Comparison of ENCODE assay signal across 19 cellular contexts in the genomic region with DNA sequence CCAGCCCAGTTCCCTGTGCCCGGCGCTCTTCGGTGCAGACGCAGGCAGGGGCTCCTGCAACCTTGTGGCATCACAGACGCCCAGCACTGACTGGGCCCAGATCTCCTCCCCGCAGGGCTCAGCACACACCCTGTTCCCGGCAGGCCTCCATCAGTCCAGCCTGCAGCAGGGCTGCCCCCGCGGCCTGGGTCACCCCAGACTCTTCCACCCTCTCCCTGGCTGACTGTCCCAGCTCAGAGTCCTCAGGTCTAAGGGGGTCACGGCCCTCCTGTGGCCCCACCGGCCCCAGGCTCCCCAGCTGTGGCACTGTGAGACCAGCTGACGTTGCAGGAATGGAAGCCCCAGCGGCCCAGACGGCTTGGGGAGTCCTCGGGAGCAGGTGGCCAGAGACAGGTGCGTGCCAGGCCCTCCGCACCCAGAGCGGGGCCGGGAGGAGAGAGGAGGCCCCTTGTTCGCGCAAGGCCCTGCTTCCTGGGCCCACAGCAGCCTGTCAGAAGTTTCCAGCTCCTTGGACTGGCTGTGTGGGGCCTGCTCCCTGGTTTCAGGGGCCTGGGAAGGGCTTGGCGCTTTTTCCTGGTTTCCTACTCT. TPM values are rescaled to one million over a fixed set of nuclear protein-coding genes. Genes with fewer than 3 reads are reported as not detected.
"Had no signal": no experiment of that assay in that cellular context is flagged by ENCODE, and none has a peak within 500 bp of the region (broad histone marks: within the 10 kb centered on the region; RNA-seq: fewer than 3 reads in every experiment).

No MANE protein-coding gene starts in this region.

- H3K9me3 ChIP-seq: heart left ventricle, prostate gland, transverse colon, vagina had no signal

- ATAC-seq: activated CD8-positive, alpha-beta T cell treated with anti-CD3 and anti-CD28 coated beads for 36 hours; activated naive CD4-positive, alpha-beta T cell treated with anti-CD3 and anti-CD28 coated beads, Interleukin-2, amount 50 U/mL, for 72 hours; stimulated activated naive CD8-positive, alpha-beta T cell treated with anti-CD3 and anti-CD28 coated beads, Interleukin-15, Interleukin-2, amounts not matched to agents 100 U/mL and 50 U/mL, for 24 hours had no signal

- H3K27ac ChIP-seq: heart left ventricle, prostate gland, transverse colon, vagina had no signal

- H3K4me1 ChIP-seq: prostate gland had no signal

- DNase-seq: activated B cell treated with CpG ODN at 0.5 μM for 24 hours; activated CD4-positive, alpha-beta T cell treated with anti-CD3 and anti-CD28 coated beads for 48 hours; activated CD8-positive, alpha-beta memory T cell treated with anti-CD3 and anti-CD28 coated beads, Interleukin-2, amount 50 U/mL, for 4 hours; activated CD8-positive, alpha-beta T cell treated with anti-CD3 and anti-CD28 coated beads for 36 hours; activated gamma-delta T cell; activated T-cell treated with anti-CD3 and anti-CD28 coated beads, Interleukin-2, amount 50 U/mL, for 48 hours; dorsolateral prefrontal cortex; endodermal cell; heart left ventricle; right cardiac atrium; small intestine; stimulated activated CD4-positive, alpha-beta T cell treated with anti-CD3 and anti-CD28 coated beads, Interleukin-4, amount 100 ng/mL, for 24 hours; stimulated activated CD8-positive, alpha-beta memory T cell treated with anti-CD3 and anti-CD28 coated beads, Interleukin-4, amount 100 ng/mL, for 48 hours; stimulated activated naive CD8-positive, alpha-beta T cell treated with anti-CD3 and anti-CD28 coated beads, Interleukin-15, Interleukin-2, amounts not matched to agents 100 U/mL and 50 U/mL, for 24 hours; transverse colon had no signal

- H3K36me3 ChIP-seq: prostate gland, transverse colon, vagina had no signal

- H3K4me3 ChIP-seq: dorsolateral prefrontal cortex, heart left ventricle, prostate gland, transverse colon, vagina had no signal

RNA-seq across cellular contexts. Expression of a gene that starts 10.3 kb away (rescaled TPM):
- total RNA-seq: frontal cortex, vagina had no signal

RNA-seq across cellular contexts. Expression of a gene that starts 22.3 kb away (rescaled TPM):
- total RNA-seq: frontal cortex, vagina had no signal

RNA-seq across cellular contexts. Expression of a gene that starts 29.9 kb away (rescaled TPM):
- total RNA-seq: frontal cortex had no signal
